In the genomic region with DNA sequence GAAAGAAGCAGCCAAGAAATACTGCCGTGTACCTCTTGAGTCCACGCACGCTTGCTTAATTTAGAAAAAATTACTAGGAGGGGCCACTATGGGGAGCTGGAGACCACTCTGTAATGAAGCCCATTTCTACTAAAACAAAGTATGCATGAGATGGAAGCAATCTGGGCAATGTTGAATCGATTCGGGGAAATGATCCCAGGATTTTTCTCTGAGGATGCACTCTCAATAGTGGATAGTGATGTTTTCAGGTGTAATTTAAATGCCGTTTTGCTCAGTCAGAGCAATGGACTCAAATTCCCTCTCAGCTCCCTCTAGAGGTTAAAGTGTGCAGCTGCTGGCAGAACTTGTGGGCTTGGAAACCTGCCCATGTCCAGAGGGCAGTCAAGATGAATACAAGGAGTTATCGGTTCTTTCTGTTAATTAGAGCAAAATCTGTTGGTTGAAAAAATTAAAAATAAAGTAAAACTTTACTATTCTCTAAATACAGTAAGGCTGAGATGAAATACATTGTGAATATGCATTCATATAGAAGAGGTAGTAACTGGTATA, we compare ENCODE assay signal across 1 cellular context.
A peak's percentile ranks its signal among the peaks of the same experiment; 100 is the strongest.
TF ChIP-seq lines count a peak whose summit lies in the region.

No MANE protein-coding gene starts in this region.

TF ChIP-seq in HepG2, 621 proteins besides CTCF, POLR2A, EP300 and RAD21 (continued from another document):
- TF ChIP-seq, protein P1, sequence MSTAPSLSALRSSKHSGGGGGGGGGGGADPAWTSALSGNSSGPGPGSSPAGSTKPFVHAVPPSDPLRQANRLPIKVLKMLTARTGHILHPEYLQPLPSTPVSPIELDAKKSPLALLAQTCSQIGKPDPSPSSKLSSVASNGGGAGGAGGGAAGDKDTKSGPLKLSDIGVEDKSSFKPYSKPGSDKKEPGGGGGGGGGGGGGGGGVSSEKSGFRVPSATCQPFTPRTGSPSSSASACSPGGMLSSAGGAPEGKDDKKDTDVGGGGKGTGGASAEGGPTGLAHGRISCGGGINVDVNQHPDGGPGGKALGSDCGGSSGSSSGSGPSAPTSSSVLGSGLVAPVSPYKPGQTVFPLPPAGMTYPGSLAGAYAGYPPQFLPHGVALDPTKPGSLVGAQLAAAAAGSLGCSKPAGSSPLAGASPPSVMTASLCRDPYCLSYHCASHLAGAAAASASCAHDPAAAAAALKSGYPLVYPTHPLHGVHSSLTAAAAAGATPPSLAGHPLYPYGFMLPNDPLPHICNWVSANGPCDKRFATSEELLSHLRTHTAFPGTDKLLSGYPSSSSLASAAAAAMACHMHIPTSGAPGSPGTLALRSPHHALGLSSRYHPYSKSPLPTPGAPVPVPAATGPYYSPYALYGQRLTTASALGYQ (CRISPR knock-in tag; IDR thresholded peaks at IDR 0.05), result no peak
- TF ChIP-seq, protein P2, sequence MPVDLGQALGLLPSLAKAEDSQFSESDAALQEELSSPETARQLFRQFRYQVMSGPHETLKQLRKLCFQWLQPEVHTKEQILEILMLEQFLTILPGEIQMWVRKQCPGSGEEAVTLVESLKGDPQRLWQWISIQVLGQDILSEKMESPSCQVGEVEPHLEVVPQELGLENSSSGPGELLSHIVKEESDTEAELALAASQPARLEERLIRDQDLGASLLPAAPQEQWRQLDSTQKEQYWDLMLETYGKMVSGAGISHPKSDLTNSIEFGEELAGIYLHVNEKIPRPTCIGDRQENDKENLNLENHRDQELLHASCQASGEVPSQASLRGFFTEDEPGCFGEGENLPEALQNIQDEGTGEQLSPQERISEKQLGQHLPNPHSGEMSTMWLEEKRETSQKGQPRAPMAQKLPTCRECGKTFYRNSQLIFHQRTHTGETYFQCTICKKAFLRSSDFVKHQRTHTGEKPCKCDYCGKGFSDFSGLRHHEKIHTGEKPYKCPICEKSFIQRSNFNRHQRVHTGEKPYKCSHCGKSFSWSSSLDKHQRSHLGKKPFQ (CRISPR knock-in tag; IDR thresholded peaks at IDR 0.05; ENCODE audit: insufficient replicate concordance), result no peak
- TF ChIP-seq HES4 (CRISPR knock-in tag; IDR thresholded peaks at IDR 0.05; ENCODE audit: borderline replicate concordance) (no peak), CBX1 (IDR thresholded peaks at IDR 0.05; ENCODE audit: low read depth) (no peak), ZNF569 (CRISPR knock-in tag; IDR thresholded peaks at IDR 0.05; ENCODE audit: borderline replicate concordance) (no peak), NBN (conservative IDR thresholded peaks at IDR 0.05) (no peak), SMARCC2 (IDR thresholded peaks at IDR 0.05) (no peak), IRX3 (CRISPR knock-in tag; IDR thresholded peaks at IDR 0.05; ENCODE audit: borderline replicate concordance, low read depth) (no peak), FOXK2 (IDR thresholded peaks at IDR 0.05) (no peak), STAG1 (CRISPR knock-in tag; IDR thresholded peaks at IDR 0.05) (peak; percentile 65), ZNF460 (CRISPR knock-in tag; IDR thresholded peaks at IDR 0.05; ENCODE audit: borderline replicate concordance) (no peak), TRIM24 (CRISPR knock-in tag; IDR thresholded peaks at IDR 0.05) (no peak), ZSCAN9 (CRISPR knock-in tag; IDR thresholded peaks at IDR 0.05; ENCODE audit: borderline replicate concordance) (no peak), TOE1 (CRISPR knock-in tag; IDR thresholded peaks at IDR 0.05) (no peak), TBX3 (IDR thresholded peaks at IDR 0.05; ENCODE audit: borderline replicate concordance) (no peak), SIX4 (CRISPR knock-in tag; IDR thresholded peaks at IDR 0.05) (no peak), GLI4 (CRISPR knock-in tag; IDR thresholded peaks at IDR 0.05; ENCODE audit: borderline replicate concordance) (no peak), ZFP1 (CRISPR knock-in tag; IDR thresholded peaks at IDR 0.05) (no peak), ZNF430 (CRISPR knock-in tag; IDR thresholded peaks at IDR 0.05) (no peak), CAMTA2 (CRISPR knock-in tag; IDR thresholded peaks at IDR 0.05; ENCODE audit: borderline replicate concordance) (no peak), KDM3A (CRISPR knock-in tag; IDR thresholded peaks at IDR 0.05; ENCODE audit: low read depth) (no peak), ZNF83 (CRISPR knock-in tag; IDR thresholded peaks at IDR 0.05; ENCODE audit: borderline replicate concordance) (no peak), ZNF33A (CRISPR knock-in tag; IDR thresholded peaks at IDR 0.05; ENCODE audit: borderline replicate concordance) (no peak), NFKB2 (CRISPR knock-in tag; IDR thresholded peaks at IDR 0.05; ENCODE audit: borderline replicate concordance) (no peak), ZNF331 (CRISPR knock-in tag; IDR thresholded peaks at IDR 0.05) (no peak), SMAD1 (CRISPR knock-in tag; IDR thresholded peaks at IDR 0.05; ENCODE audit: borderline replicate concordance, low read depth) (no peak), NFRKB (IDR thresholded peaks at IDR 0.05) (no peak), GTF2F1 (IDR thresholded peaks at IDR 0.05; ENCODE audit: low read length) (no peak), SIX1 (CRISPR knock-in tag; IDR thresholded peaks at IDR 0.05; ENCODE audit: borderline replicate concordance) (peak; percentile 46; the same call in 1 of the 2 replicates), ZNF235 (CRISPR knock-in tag; IDR thresholded peaks at IDR 0.05; ENCODE audit: borderline replicate concordance) (no peak), SP4 (CRISPR knock-in tag; IDR thresholded peaks at IDR 0.05) (no peak), FOSL2 (CRISPR knock-in tag; IDR thresholded peaks at IDR 0.05) (peak; percentile 23; the same call in 1 of the 2 replicates), ZNF34 (CRISPR knock-in tag; IDR thresholded peaks at IDR 0.05; ENCODE audit: borderline replicate concordance) (no peak), KDM5B (CRISPR knock-in tag; IDR thresholded peaks at IDR 0.05; ENCODE audit: borderline replicate concordance) (no peak), SMC3 (IDR thresholded peaks at IDR 0.05; ENCODE audit: low read length) (peak; percentile 75), DNMT3B (CRISPR knock-in tag; conservative IDR thresholded peaks at IDR 0.05) (no peak), HNRNPK (IDR thresholded peaks at IDR 0.05; ENCODE audit: low read depth, low read length, poor library complexity, severe bottlenecking) (no peak), ERF (CRISPR knock-in tag; IDR thresholded peaks at IDR 0.05) (no peak)
- TF ChIP-seq, protein P3, sequence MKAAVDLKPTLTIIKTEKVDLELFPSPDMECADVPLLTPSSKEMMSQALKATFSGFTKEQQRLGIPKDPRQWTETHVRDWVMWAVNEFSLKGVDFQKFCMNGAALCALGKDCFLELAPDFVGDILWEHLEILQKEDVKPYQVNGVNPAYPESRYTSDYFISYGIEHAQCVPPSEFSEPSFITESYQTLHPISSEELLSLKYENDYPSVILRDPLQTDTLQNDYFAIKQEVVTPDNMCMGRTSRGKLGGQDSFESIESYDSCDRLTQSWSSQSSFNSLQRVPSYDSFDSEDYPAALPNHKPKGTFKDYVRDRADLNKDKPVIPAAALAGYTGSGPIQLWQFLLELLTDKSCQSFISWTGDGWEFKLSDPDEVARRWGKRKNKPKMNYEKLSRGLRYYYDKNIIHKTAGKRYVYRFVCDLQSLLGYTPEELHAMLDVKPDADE (CRISPR knock-in tag; IDR thresholded peaks at IDR 0.05), result no peak
- TF ChIP-seq, protein P4, sequence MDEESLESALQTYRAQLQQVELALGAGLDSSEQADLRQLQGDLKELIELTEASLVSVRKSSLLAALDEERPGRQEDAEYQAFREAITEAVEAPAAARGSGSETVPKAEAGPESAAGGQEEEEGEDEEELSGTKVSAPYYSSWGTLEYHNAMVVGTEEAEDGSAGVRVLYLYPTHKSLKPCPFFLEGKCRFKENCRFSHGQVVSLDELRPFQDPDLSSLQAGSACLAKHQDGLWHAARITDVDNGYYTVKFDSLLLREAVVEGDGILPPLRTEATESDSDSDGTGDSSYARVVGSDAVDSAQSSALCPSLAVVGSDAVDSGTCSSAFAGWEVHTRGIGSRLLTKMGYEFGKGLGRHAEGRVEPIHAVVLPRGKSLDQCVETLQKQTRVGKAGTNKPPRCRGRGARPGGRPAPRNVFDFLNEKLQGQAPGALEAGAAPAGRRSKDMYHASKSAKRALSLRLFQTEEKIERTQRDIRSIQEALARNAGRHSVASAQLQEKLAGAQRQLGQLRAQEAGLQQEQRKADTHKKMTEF (CRISPR knock-in tag; IDR thresholded peaks at IDR 0.05), result 0 out of 2 replicates have a peak, but pooled peaks have one; percentile 17
- TF ChIP-seq, protein P5, sequence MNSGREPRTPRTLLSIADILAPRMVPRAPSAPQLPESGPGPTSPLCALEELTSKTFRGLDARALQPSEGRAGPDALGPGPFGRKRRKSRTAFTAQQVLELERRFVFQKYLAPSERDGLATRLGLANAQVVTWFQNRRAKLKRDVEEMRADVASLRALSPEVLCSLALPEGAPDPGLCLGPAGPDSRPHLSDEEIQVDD (CRISPR knock-in tag; IDR thresholded peaks at IDR 0.05; ENCODE audit: borderline replicate concordance), result no peak
- TF ChIP-seq, protein P6, sequence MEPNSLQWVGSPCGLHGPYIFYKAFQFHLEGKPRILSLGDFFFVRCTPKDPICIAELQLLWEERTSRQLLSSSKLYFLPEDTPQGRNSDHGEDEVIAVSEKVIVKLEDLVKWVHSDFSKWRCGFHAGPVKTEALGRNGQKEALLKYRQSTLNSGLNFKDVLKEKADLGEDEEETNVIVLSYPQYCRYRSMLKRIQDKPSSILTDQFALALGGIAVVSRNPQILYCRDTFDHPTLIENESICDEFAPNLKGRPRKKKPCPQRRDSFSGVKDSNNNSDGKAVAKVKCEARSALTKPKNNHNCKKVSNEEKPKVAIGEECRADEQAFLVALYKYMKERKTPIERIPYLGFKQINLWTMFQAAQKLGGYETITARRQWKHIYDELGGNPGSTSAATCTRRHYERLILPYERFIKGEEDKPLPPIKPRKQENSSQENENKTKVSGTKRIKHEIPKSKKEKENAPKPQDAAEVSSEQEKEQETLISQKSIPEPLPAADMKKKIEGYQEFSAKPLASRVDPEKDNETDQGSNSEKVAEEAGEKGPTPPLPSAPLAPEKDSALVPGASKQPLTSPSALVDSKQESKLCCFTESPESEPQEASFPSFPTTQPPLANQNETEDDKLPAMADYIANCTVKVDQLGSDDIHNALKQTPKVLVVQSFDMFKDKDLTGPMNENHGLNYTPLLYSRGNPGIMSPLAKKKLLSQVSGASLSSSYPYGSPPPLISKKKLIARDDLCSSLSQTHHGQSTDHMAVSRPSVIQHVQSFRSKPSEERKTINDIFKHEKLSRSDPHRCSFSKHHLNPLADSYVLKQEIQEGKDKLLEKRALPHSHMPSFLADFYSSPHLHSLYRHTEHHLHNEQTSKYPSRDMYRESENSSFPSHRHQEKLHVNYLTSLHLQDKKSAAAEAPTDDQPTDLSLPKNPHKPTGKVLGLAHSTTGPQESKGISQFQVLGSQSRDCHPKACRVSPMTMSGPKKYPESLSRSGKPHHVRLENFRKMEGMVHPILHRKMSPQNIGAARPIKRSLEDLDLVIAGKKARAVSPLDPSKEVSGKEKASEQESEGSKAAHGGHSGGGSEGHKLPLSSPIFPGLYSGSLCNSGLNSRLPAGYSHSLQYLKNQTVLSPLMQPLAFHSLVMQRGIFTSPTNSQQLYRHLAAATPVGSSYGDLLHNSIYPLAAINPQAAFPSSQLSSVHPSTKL (CRISPR knock-in tag; IDR thresholded peaks at IDR 0.05), result 0 out of 2 replicates have a peak, but pooled peaks have one; percentile 18
- TF ChIP-seq, protein P7, sequence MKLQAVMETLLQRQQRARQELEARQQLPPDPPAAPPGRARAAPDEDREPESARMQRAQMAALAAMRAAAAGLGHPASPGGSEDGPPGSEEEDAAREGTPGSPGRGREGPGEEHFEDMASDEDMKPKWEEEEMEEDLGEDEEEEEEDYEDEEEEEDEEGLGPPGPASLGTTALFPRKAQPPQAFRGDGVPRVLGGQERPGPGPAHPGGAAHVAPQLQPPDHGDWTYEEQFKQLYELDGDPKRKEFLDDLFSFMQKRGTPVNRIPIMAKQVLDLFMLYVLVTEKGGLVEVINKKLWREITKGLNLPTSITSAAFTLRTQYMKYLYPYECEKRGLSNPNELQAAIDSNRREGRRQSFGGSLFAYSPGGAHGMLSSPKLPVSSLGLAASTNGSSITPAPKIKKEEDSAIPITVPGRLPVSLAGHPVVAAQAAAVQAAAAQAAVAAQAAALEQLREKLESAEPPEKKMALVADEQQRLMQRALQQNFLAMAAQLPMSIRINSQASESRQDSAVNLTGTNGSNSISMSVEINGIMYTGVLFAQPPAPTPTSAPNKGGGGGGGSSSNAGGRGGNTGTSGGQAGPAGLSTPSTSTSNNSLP (IDR thresholded peaks at IDR 0.05; ENCODE audit: low read depth, low read length), result no peak
